Comparison of ENCODE assay signal across 7 cellular contexts in the genomic region with DNA sequence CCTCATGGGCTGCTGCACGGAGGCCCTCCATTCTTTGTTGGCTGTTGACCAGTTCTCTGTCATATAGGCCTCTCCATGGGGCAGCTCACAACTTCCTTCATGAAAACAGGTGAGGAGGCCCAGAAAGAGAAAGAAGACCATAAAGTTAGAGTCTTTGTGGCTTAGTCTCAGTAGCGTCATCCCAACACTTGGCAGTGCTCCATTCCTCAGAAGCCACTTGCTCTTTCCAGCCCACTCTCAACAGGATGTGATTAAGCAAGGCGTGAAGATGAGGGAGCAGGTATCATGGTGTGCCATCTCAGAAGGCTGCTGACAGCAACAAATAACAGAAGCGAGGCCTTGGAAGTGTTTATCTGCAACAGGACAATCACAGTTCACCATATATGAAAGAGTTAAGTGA. TPM values are rescaled to one million over a fixed set of nuclear protein-coding genes. Genes with fewer than 3 reads are reported as not detected.
"Had no signal": no experiment of that assay in that cellular context is flagged by ENCODE, and none has a peak within 500 bp of the region (broad histone marks: within the 10 kb centered on the region; RNA-seq: fewer than 3 reads in every experiment).

No MANE protein-coding gene starts in this region.

RNA-seq across cellular contexts. Expression of gene VCX3B, which starts 30.4 kb away (rescaled TPM):
- total RNA-seq: HepG2, HT-29, IMR-90, Peyer's patch, Right ventricle myocardium inferior, RPMI7951, SJCRH30 had no signal
- polyA plus RNA-seq: HepG2, IMR-90 had no signal
